In genomic region chr4:188811116-188811515, GRCh38 we compare ENCODE assay signal across 26 cellular contexts.
"Had no signal": no experiment of that assay in that cellular context is flagged by ENCODE, and none has a peak within 500 bp of the region (broad histone marks: within the 10 kb centered on the region; RNA-seq: fewer than 3 reads in every experiment).

No MANE protein-coding gene starts in this region.

- ATAC-seq: activated T-cell treated with anti-CD3 and anti-CD28 coated beads, Interleukin-2, amount 50 U/mL, for 72 hours; esophagus mucosa; WTC11 had no signal

- H3K4me1 Mint-ChIP-seq: activated CD4-positive, alpha-beta memory T cell treated with anti-CD3 and anti-CD28 coated beads, Interleukin-2, amount 10 ng/mL, durations not matched to agents 7 days and 5 days; activated CD4-positive, alpha-beta T cell treated with anti-CD3 and anti-CD28 coated beads, Interleukin-2, amount 10 ng/mL, durations not matched to agents 7 days and 5 days; activated naive CD4-positive, alpha-beta T cell treated with anti-CD3 and anti-CD28 coated beads, Interleukin-2, amount 10 ng/mL, durations not matched to agents 7 days and 5 days; activated naive CD8-positive, alpha-beta T cell treated with anti-CD3 and anti-CD28 coated beads, Interleukin-2, amount 10 ng/mL, durations not matched to agents 7 days and 5 days; brain; endodermal cell; WTC11 had no signal

- DNase-seq: activated CD4-positive, alpha-beta memory T cell treated with anti-CD3 and anti-CD28 coated beads, Interleukin-2, amount 10 ng/mL, durations not matched to agents 7 days and 5 days; activated CD4-positive, alpha-beta T cell treated with anti-CD3 and anti-CD28 coated beads for 1 hour; activated CD4-positive, alpha-beta T cell treated with anti-CD3 and anti-CD28 coated beads for 4 hours; activated CD4-positive, alpha-beta T cell treated with anti-CD3 and anti-CD28 coated beads, Interleukin-2, amount 10 ng/mL, durations not matched to agents 7 days and 5 days; activated CD4-positive, alpha-beta T cell treated with anti-CD3 and anti-CD28 coated beads, Interleukin-2, amount 50 U/mL, for 4 hours; activated CD8-positive, alpha-beta memory T cell treated with anti-CD3 and anti-CD28 coated beads, Interleukin-2, amount 50 U/mL, for 48 hours; activated gamma-delta T cell; activated naive CD4-positive, alpha-beta T cell; activated naive CD4-positive, alpha-beta T cell treated with anti-CD3 and anti-CD28 coated beads, Interleukin-2, amount 10 ng/mL, durations not matched to agents 7 days and 5 days; activated naive CD8-positive, alpha-beta T cell treated with anti-CD3 and anti-CD28 coated beads, Interleukin-2, amount 10 ng/mL, durations not matched to agents 7 days and 5 days; activated T-cell treated with anti-CD3 and anti-CD28 coated beads for 4 hours; activated T-cell treated with anti-CD3 and anti-CD28 coated beads, Interleukin-2, amount 50 U/mL, for 24 hours; activated T-cell treated with anti-CD3 and anti-CD28 coated beads, Interleukin-2, amount 50 U/mL, for 72 hours; central memory CD4-positive, alpha-beta T cell; cerebellar nuclear complex; dorsolateral prefrontal cortex; effector memory CD4-positive, alpha-beta T cell; endodermal cell; foreskin fibroblast; head of caudate nucleus; T-helper 2 cell had no signal

- H3K27me3 Mint-ChIP-seq: activated CD4-positive, alpha-beta memory T cell treated with anti-CD3 and anti-CD28 coated beads, Interleukin-2, amount 10 ng/mL, durations not matched to agents 7 days and 5 days; activated CD4-positive, alpha-beta T cell treated with anti-CD3 and anti-CD28 coated beads, Interleukin-2, amount 10 ng/mL, durations not matched to agents 7 days and 5 days; activated naive CD4-positive, alpha-beta T cell treated with anti-CD3 and anti-CD28 coated beads, Interleukin-2, amount 10 ng/mL, durations not matched to agents 7 days and 5 days; activated naive CD8-positive, alpha-beta T cell treated with anti-CD3 and anti-CD28 coated beads, Interleukin-2, amount 10 ng/mL, durations not matched to agents 7 days and 5 days; activated T-cell treated with anti-CD3 and anti-CD28 coated beads, Interleukin-2, amount 50 U/mL, for 24 hours; dendritic cell treated with granulocyte-macrophage colony-stimulating factor and Interleukin-4, amounts not matched to agents 40 ng/mL and 50 ng/mL, for 4 days had no signal

- H3K36me3 Mint-ChIP-seq: activated naive CD4-positive, alpha-beta T cell treated with anti-CD3 and anti-CD28 coated beads, Interleukin-2, amount 10 ng/mL, durations not matched to agents 7 days and 5 days; activated naive CD4-positive, alpha-beta T cell treated with anti-CD3 and anti-CD28 coated beads, Interleukin-2, amount 50 U/mL, for 72 hours; activated naive CD8-positive, alpha-beta T cell treated with anti-CD3 and anti-CD28 coated beads, Interleukin-2, amount 10 ng/mL, durations not matched to agents 7 days and 5 days; brain had no signal

- H3K4me3 Mint-ChIP-seq: activated CD4-positive, alpha-beta memory T cell treated with anti-CD3 and anti-CD28 coated beads, Interleukin-2, amount 10 ng/mL, durations not matched to agents 7 days and 5 days; activated CD4-positive, alpha-beta T cell treated with anti-CD3 and anti-CD28 coated beads, Interleukin-2, amount 10 ng/mL, durations not matched to agents 7 days and 5 days; activated naive CD4-positive, alpha-beta T cell treated with anti-CD3 and anti-CD28 coated beads, Interleukin-2, amount 10 ng/mL, durations not matched to agents 7 days and 5 days; activated naive CD8-positive, alpha-beta T cell treated with anti-CD3 and anti-CD28 coated beads, Interleukin-2, amount 10 ng/mL, durations not matched to agents 7 days and 5 days; activated T-cell treated with anti-CD3 and anti-CD28 coated beads, Interleukin-2, amount 50 U/mL, for 24 hours; activated T-cell treated with anti-CD3 and anti-CD28 coated beads, Interleukin-2, amount 50 U/mL, for 72 hours; brain; dendritic cell treated with granulocyte-macrophage colony-stimulating factor and Interleukin-4, amounts not matched to agents 40 ng/mL and 50 ng/mL, for 4 days; endodermal cell; WTC11 had no signal

- H3K27ac Mint-ChIP-seq: activated CD4-positive, alpha-beta memory T cell treated with anti-CD3 and anti-CD28 coated beads, Interleukin-2, amount 10 ng/mL, durations not matched to agents 7 days and 5 days; activated CD4-positive, alpha-beta T cell treated with anti-CD3 and anti-CD28 coated beads, Interleukin-2, amount 10 ng/mL, durations not matched to agents 7 days and 5 days; activated naive CD4-positive, alpha-beta T cell treated with anti-CD3 and anti-CD28 coated beads, Interleukin-2, amount 10 ng/mL, durations not matched to agents 7 days and 5 days; activated naive CD4-positive, alpha-beta T cell treated with anti-CD3 and anti-CD28 coated beads, Interleukin-2, amount 50 U/mL, for 72 hours; activated naive CD8-positive, alpha-beta T cell treated with anti-CD3 and anti-CD28 coated beads, Interleukin-2, amount 10 ng/mL, durations not matched to agents 7 days and 5 days; activated T-cell treated with anti-CD3 and anti-CD28 coated beads, Interleukin-2, amount 50 U/mL, for 24 hours; brain; dendritic cell treated with granulocyte-macrophage colony-stimulating factor and Interleukin-4, amounts not matched to agents 40 ng/mL and 50 ng/mL, for 4 days; endodermal cell; WTC11 had no signal

- H3K9me3 Mint-ChIP-seq: activated CD4-positive, alpha-beta memory T cell treated with anti-CD3 and anti-CD28 coated beads, Interleukin-2, amount 10 ng/mL, durations not matched to agents 7 days and 5 days; dendritic cell treated with granulocyte-macrophage colony-stimulating factor and Interleukin-4, amounts not matched to agents 40 ng/mL and 50 ng/mL, for 4 days had no signal
